ENCODE assay signal across 13 cellular contexts in the genomic region with DNA sequence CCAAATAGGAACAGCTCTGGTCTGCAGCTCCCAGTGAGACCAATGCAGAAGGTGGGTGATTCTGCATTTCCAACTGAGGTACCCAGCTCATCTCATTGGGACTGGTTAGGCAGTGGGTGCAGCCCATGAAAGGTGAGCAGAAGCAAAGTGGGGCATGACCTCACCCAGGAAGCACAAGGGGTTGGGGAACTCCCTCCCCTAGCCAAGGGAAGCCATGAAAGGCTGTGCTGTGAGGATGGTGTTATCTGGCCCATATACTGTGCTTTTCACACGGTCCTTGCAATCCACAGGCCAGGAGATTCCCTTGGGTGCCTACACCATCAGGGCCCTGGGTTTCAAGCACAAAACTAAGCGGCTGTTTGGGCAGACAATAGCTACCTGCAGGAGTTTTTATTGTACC. TPM values are rescaled to one million over a fixed set of nuclear protein-coding genes. Genes with fewer than 3 reads are reported as not detected.
"Had no signal": no experiment of that assay in that cellular context is flagged by ENCODE, and none has a peak within 500 bp of the region (broad histone marks: within the 10 kb centered on the region; RNA-seq: fewer than 3 reads in every experiment).

No MANE protein-coding gene starts in this region.

RNA-seq across cellular contexts. Expression of gene CEACAM4, which starts 29.9 kb away (rescaled TPM):
- total RNA-seq: activated naive CD8-positive, alpha-beta T cell treated with anti-CD3 and anti-CD28 coated beads, Interleukin-2, amount 10 ng/mL, durations not matched to agents 7 days and 5 days; activated T-cell treated with anti-CD3 and anti-CD28 coated beads, Interleukin-2, amount 50 U/mL, for 72 hours; fibroblast of lung; myocyte; osteoblast; renal cortical epithelial cell; vagina had no signal
- polyA plus RNA-seq: fibroblast of lung, keratinocyte had no signal

RNA-seq across cellular contexts. Expression of gene CEACAM7, which starts 31.3 kb away (rescaled TPM):
- total RNA-seq: activated naive CD8-positive, alpha-beta T cell treated with anti-CD3 and anti-CD28 coated beads, Interleukin-2, amount 10 ng/mL, durations not matched to agents 7 days and 5 days; activated T-cell treated with anti-CD3 and anti-CD28 coated beads, Interleukin-2, amount 50 U/mL, for 72 hours; fibroblast of lung; heart right ventricle; mononuclear cell; myocyte; osteoblast; posterior vena cava; renal cortical epithelial cell; sciatic nerve; thoracic aorta had no signal
- polyA plus RNA-seq: fibroblast of lung, heart right ventricle, keratinocyte had no signal

RNA-seq across cellular contexts. Expression of gene CEACAM5, which starts 51.7 kb away (rescaled TPM):
- total RNA-seq: activated naive CD8-positive, alpha-beta T cell treated with anti-CD3 and anti-CD28 coated beads, Interleukin-2, amount 10 ng/mL, durations not matched to agents 7 days and 5 days; activated T-cell treated with anti-CD3 and anti-CD28 coated beads, Interleukin-2, amount 50 U/mL, for 72 hours; fibroblast of lung; heart right ventricle; mononuclear cell; myocyte; osteoblast; posterior vena cava; renal cortical epithelial cell; thoracic aorta had no signal
- polyA plus RNA-seq: fibroblast of lung, keratinocyte had no signal
